8 cellular contexts compared by ENCODE assay signal in the genomic region with DNA sequence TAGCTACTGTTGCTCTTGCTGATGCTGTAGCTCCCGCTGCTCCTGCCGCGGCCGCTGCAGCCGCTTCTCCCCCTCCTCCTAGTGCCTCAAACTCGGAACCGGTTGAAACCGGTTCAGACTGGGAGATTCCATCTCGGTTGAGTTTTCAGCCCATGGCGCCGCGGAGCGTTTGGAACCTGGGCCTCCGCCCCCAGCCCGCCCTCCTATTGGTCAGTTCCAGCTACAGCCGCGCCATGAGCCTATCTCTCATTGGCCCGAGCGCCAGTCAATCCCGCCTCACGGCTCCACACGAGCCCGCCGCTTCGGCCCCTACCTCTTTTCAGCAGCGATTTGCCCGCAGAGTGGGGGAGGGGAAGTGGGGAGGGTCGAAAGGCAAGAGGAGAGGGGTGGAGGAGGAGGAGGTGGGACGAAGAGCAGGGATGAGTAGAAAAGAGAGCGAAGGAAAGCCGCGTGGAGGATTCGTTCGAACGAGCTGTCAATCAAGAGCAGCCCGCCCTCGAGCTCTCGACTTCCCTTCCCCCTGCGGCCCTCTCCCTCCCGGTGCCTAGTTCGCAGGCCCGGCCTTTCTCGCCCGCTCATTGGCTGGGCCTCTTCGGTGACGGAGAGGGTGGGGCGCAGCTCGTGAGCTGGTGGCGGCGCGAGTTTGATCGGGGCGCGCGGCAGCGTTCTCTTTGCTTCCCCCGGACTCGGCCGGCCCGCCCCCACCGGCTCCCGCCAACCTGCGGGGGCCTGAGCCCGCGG. TPM values are rescaled to one million over a fixed set of nuclear protein-coding genes. Genes with fewer than 3 reads are reported as not detected.
DNase-seq lines count a peak whose midpoint lies in the region; ATAC-seq and TF ChIP-seq lines count a peak whose summit lies in the region.

A gene with protein sequence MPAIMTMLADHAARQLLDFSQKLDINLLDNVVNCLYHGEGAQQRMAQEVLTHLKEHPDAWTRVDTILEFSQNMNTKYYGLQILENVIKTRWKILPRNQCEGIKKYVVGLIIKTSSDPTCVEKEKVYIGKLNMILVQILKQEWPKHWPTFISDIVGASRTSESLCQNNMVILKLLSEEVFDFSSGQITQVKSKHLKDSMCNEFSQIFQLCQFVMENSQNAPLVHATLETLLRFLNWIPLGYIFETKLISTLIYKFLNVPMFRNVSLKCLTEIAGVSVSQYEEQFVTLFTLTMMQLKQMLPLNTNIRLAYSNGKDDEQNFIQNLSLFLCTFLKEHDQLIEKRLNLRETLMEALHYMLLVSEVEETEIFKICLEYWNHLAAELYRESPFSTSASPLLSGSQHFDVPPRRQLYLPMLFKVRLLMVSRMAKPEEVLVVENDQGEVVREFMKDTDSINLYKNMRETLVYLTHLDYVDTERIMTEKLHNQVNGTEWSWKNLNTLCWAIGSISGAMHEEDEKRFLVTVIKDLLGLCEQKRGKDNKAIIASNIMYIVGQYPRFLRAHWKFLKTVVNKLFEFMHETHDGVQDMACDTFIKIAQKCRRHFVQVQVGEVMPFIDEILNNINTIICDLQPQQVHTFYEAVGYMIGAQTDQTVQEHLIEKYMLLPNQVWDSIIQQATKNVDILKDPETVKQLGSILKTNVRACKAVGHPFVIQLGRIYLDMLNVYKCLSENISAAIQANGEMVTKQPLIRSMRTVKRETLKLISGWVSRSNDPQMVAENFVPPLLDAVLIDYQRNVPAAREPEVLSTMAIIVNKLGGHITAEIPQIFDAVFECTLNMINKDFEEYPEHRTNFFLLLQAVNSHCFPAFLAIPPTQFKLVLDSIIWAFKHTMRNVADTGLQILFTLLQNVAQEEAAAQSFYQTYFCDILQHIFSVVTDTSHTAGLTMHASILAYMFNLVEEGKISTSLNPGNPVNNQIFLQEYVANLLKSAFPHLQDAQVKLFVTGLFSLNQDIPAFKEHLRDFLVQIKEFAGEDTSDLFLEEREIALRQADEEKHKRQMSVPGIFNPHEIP (N-terminal part only) (minus strand): TSS at position 178 of the 741 bp plus-strand sequence. CDS start 4,459 bp downstream, outside the sequence.

- in situ Hi-C loops in GM13976 (cut with MboI; ENCODE audit: low sequenced_read_pairs, unreplicated experiment), result no loop called here

- H3K27me3 ChIP-seq in heart right ventricle (no peaks in the 10 kb centered on the region), upper lobe of right lung (no peaks in the 10 kb centered on the region)

- peak within 1 kb of the TSS; percentile 85 to 99 (median 94) for H3K27ac ChIP-seq in heart right ventricle
- H3K27ac ChIP-seq in upper lobe of right lung, result peak within 1 kb of the TSS; percentile 97

- 0% methylated on average over 58 to 65 of the region's 65 CpGs for WGBS in heart right ventricle, 2 donors

- peak; percentile 98 for DNase-seq in GM13976 (ENCODE audit: low spot score)
- DNase-seq in NCI-H146 treated with DMSO at 0.1 percent for 48 hours (lab: John Stamatoyannopoulos, UW; ENCODE audit: unreplicated experiment), result peak; percentile 99
- DNase-seq in amniotic epithelial cell (ENCODE audit: low read depth), result peak; percentile 99
- peak; percentile 99 to 100 for DNase-seq in heart right ventricle
- peak; percentile 100 for DNase-seq in posterior vena cava (ENCODE audit: low spot score)
- peak; percentile 100 for DNase-seq in upper lobe of right lung

- TF ChIP-seq CTCF in GM13976 (IDR thresholded peaks at IDR 0.05; ENCODE audit: borderline replicate concordance, control extremely low read depth, extremely low read depth, insufficient read depth, missing control alignments) (no peak), heart right ventricle (IDR thresholded peaks at IDR 0.05) (peak in 1 of 9 donors; percentile 6), upper lobe of right lung (IDR thresholded peaks at IDR 0.05) (no peak)

- no peaks in the 10 kb centered on the region for H3K9me3 ChIP-seq in heart right ventricle
- H3K9me3 ChIP-seq in upper lobe of right lung, result no peaks in the 10 kb centered on the region

- peak within 1 kb of the TSS; percentile 58 to 81 (median 72) for H3K4me3 ChIP-seq in heart right ventricle
- peak within 1 kb of the TSS; percentile 83 for H3K4me3 ChIP-seq in upper lobe of right lung

- peaks cover 0 to 7% (median 0%) of the 10 kb centered on the region in 9 donors for H3K36me3 ChIP-seq in heart right ventricle
- no peaks in the 10 kb centered on the region for H3K36me3 ChIP-seq in upper lobe of right lung

- ATAC-seq in HG02870 (IDR thresholded peaks at IDR 0.05; ENCODE audit: unreplicated experiment) (peak; percentile 77), heart right ventricle (peak; percentile 93 to 98 (median 95)), upper lobe of right lung (peak; percentile 94)

- intact Hi-C loops in T-helper 1 cell treated with Interleukin-12 subunit alpha and Interleukin-12 subunit beta and Interleukin-4 antibody, amounts not matched to agents 30 ng/mL and 1 ng/mL, for 36 hours (cut with micrococcal nuclease), result loop anchor here (1.0 to 2.0 kb wide), 8 partner anchors 38 to 661 kb away; a partner anchor contains a TSS
- intact Hi-C loops in heart right ventricle (cut with DNase I) (loop anchor here in 8 of 10 donors (2.0 to 10.0 kb wide), 11 partner anchors 64 to 656 kb away; a partner anchor contains a TSS), posterior vena cava (cut with DNase I) (loop anchor here in 1 of 2 donors (10.0 kb wide), 1 partner anchor 226 kb away; no protein-coding TSS in a partner anchor), upper lobe of right lung (cut with DNase I) (no loop called here)

- peaks cover 0 to 36% (median 32%) of the 10 kb centered on the region in 9 donors for H3K4me1 ChIP-seq in heart right ventricle
- H3K4me1 ChIP-seq in upper lobe of right lung, result peaks cover 17% of the 10 kb centered on the region

RNA-seq across cellular contexts. Expression of the gene that starts here (rescaled TPM):
- total RNA-seq in T-helper 1 cell treated with Interleukin-12 subunit alpha and Interleukin-12 subunit beta and Interleukin-4 antibody, amounts not matched to agents 30 ng/mL and 1 ng/mL, for 36 hours, result 179 and 191 TPM in 2 replicates
- total RNA-seq in heart right ventricle (10 to 100 TPM; 50.0 to 77.3 (median 67.9) TPM), posterior vena cava (100 to 1,000 TPM in 1 of 2 donors, 10 to 100 TPM in 1; 78.4 to 136 TPM), upper lobe of right lung (98.9 TPM)
- 10 to 100 TPM; 49.2 to 66.2 TPM for polyA plus RNA-seq in heart right ventricle

Comparison
In these comparisons a context has a peak if more than half of its experiments do, and no peak if none do; other contexts are left out.
1. Peak in every context shown above with its lines: DNase-seq, ATAC-seq, H3K4me3 ChIP-seq and H3K27ac ChIP-seq.